In the genomic region with DNA sequence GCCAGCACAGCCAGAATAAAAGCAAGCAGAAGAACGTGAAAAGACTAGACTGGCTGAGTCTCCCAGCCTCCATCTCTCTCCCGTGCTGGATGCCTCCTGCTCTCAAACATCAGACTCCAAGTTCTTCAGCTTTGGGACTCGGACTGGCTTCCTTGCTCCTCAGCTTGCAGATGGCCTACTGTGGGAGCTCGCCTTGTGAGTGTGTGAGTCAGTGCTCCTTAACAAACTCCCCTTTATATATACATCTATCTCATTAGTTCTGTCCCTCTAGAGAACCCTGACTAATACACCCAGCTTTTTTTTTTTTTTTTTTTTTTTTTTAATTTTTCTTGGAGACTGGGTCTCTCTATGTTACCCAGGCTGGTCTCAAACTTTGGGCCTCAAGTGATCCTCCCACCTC, we compare ENCODE assay signal across 19 cellular contexts. TPM values are rescaled to one million over a fixed set of nuclear protein-coding genes. Genes with fewer than 3 reads are reported as not detected.
DNase-seq lines count a peak whose midpoint lies in the region; ATAC-seq and TF ChIP-seq lines count a peak whose summit lies in the region.
"Had no signal": no experiment of that assay in that cellular context is flagged by ENCODE, and none has a peak within 500 bp of the region (broad histone marks: within the 10 kb centered on the region; RNA-seq: fewer than 3 reads in every experiment).

No MANE protein-coding gene starts in this region.

- peaks cover 32% of the 10 kb centered on the region for H3K4me1 Mint-ChIP-seq in endothelial cell (ENCODE audit: unreplicated experiment)

- H3K4me1 ChIP-seq in left ventricle myocardium inferior (peaks cover 72% of the 10 kb centered on the region), muscle layer of duodenum (ENCODE audit: control insufficient read depth in 1 of 2, insufficient read depth in 2 of 2, low read length in 2 of 2) (peaks cover 7 to 55% of the 10 kb centered on the region in 2 donors)

- H3K9me3 Mint-ChIP-seq in endothelial cell (ENCODE audit: unreplicated experiment), result no peaks in the 10 kb centered on the region

- H3K4me3 Mint-ChIP-seq in endothelial cell (ENCODE audit: unreplicated experiment), result no peak overlapping the region

- H3K9me3 ChIP-seq in left ventricle myocardium inferior (replicated peaks) (no peaks in the 10 kb centered on the region), muscle layer of duodenum (ENCODE audit: control insufficient read depth in 1 of 2, low read length in 2 of 2) (no peaks in the 10 kb centered on the region)
- H3K9me3 ChIP-seq: A549, adrenal gland, tibial nerve had no signal

- H3K36me3 Mint-ChIP-seq in endothelial cell (ENCODE audit: low read depth, unreplicated experiment), result peaks cover 5% of the 10 kb centered on the region

- no peaks in the 10 kb centered on the region for H3K27me3 ChIP-seq in left ventricle myocardium inferior (ENCODE audit: low read depth)
- H3K27me3 ChIP-seq in muscle layer of duodenum (ENCODE audit: low read depth, low read length), result no peaks in the 10 kb centered on the region
- H3K27me3 ChIP-seq: adrenal gland, dorsolateral prefrontal cortex, tibial nerve had no signal

- DNase-seq in left ventricle myocardium inferior, result no peak
- DNase-seq in Right ventricle myocardium superior, result no peak
- DNase-seq in coronary artery (ENCODE audit: low spot score), result no peak
- DNase-seq in omental fat pad (ENCODE audit: low spot score), result no peak
- no peak for DNase-seq in endothelial cell (ENCODE audit: low spot score)
- DNase-seq in NCI-H2196 treated with DMSO at 0.1 percent for 48 hours (lab: John Stamatoyannopoulos, UW; ENCODE audit: unreplicated experiment), result no peak
- DNase-seq in KBM-7, result no peak
- DNase-seq: activated CD4-positive, alpha-beta T cell treated with anti-CD3 and anti-CD28 coated beads, Interleukin-2, amount 50 U/mL, for 4 hours; adrenal gland; dorsolateral prefrontal cortex; EL; NCI-H1092; NCI-H774; PC-9 had no signal

- H3K4me3 ChIP-seq in left ventricle myocardium inferior (no peak overlapping the region), coronary artery (peak overlapping the region; percentile 16), muscle layer of duodenum (ENCODE audit: low read depth in 1 of 2, low read length in 2 of 2) (no peak overlapping the region)
- H3K4me3 ChIP-seq: A549, adrenal gland, dorsolateral prefrontal cortex, K562, PC-9, tibial nerve had no signal

- no peak overlapping the region for H3K27ac Mint-ChIP-seq in endothelial cell (ENCODE audit: unreplicated experiment)
- H3K27ac Mint-ChIP-seq: progenitor cell of endocrine pancreas had no signal

- peak overlapping the region; percentile 27 for H3K27ac ChIP-seq in left ventricle myocardium inferior (replicated peaks)
- peak overlapping the region; percentile 91 to 92 for H3K27ac ChIP-seq in coronary artery
- peak overlapping the region; percentile 36 for H3K27ac ChIP-seq in muscle layer of duodenum (ENCODE audit: low read length)
- H3K27ac ChIP-seq: adrenal gland, PC-9, tibial nerve had no signal

- peaks cover 9% of the 10 kb centered on the region for H3K27me3 Mint-ChIP-seq in endothelial cell (ENCODE audit: unreplicated experiment)
- H3K27me3 Mint-ChIP-seq: progenitor cell of endocrine pancreas had no signal

- ATAC-seq in Right ventricle myocardium superior (ENCODE audit: poor library complexity), result no peak
- ATAC-seq in omental fat pad (ENCODE audit: low FRiP score), result no peak
- ATAC-seq: A549, K562 had no signal

- no peak for TF ChIP-seq CTCF in left ventricle myocardium inferior (IDR thresholded peaks at IDR 0.05; ENCODE audit: borderline replicate concordance)
- no peak for TF ChIP-seq CTCF in coronary artery (IDR thresholded peaks at IDR 0.05)
- TF ChIP-seq CTCF in omental fat pad (IDR thresholded peaks at IDR 0.05), result no peak
- TF ChIP-seq CTCF in endothelial cell (IDR thresholded peaks at IDR 0.05; ENCODE audit: unreplicated experiment), result no peak

- in situ Hi-C loops in KBM-7 (cut with MboI; ENCODE audit: low pct_unique_long_range_greater_than_20kb, low sequenced_read_pairs), result no loop called here

- intact Hi-C loops in left ventricle myocardium inferior (cut with micrococcal nuclease), result no loop called here
- intact Hi-C loops in Right ventricle myocardium superior (cut with DNase I), result loop anchor here (5.0 kb wide), 1 partner anchor 50 kb away; no protein-coding TSS in a partner anchor

- H3K36me3 ChIP-seq in left ventricle myocardium inferior (no peaks in the 10 kb centered on the region), muscle layer of duodenum (ENCODE audit: control insufficient read depth in 1 of 2, insufficient read depth in 2 of 2, low read length in 2 of 2) (no peaks in the 10 kb centered on the region)
- H3K36me3 ChIP-seq: adrenal gland, tibial nerve had no signal

RNA-seq across cellular contexts. Expression of gene ACTN1, which starts 46.9 kb away (rescaled TPM):
- total RNA-seq in left ventricle myocardium inferior, result 75.4 TPM
- 92.5 TPM for total RNA-seq in Right ventricle myocardium superior
- 100 to 1,000 TPM; 103 to 254 (median 136) TPM for total RNA-seq in omental fat pad
- total RNA-seq in endothelial cell (ENCODE audit: unreplicated experiment), result 130 TPM

Comparison
In these comparisons a context has a peak if more than half of its experiments do, and no peak if none do; other contexts are left out.
1. H3K27ac ChIP-seq: peak in every context shown above with its lines; median percentile 92 in coronary artery; 36 in muscle layer of duodenum; 27 in left ventricle myocardium inferior.